9 cellular contexts compared by ENCODE assay signal in genomic region chr2:201532686-201533304, GRCh38.
DNase-seq lines count a peak whose midpoint lies in the region; ATAC-seq, FAIRE-seq and TF ChIP-seq lines count a peak whose summit lies in the region.
"Had no signal": no experiment of that assay in that cellular context is flagged by ENCODE, and none has a peak within 500 bp of the region (broad histone marks: within the 10 kb centered on the region; RNA-seq: fewer than 3 reads in every experiment).

No MANE protein-coding gene starts in this region.

- H3K36me3 ChIP-seq in HCT116 (ENCODE audit: control insufficient read depth in 1 of 2, insufficient read depth in 2 of 2, low read length in 2 of 2) (no peaks in the 10 kb centered on the region), esophagus muscularis mucosa (no peaks in the 10 kb centered on the region)

- H4K20me1 ChIP-seq in HCT116 (ENCODE audit: insufficient read depth): no peaks in the 10 kb centered on the region

- CTCF ChIA-PET in HCT116 (lab: Charles Lee): no interaction called here

- RAD21 ChIA-PET in HCT116 (lab: Charles Lee; ENCODE audit: low non-redundant PET in 1 of 2, low total read pairs in 2 of 2, uncharacterized antibody in 2 of 2, unreplicated experiment in 2 of 2): no interaction called here

- TF ChIP-seq RAD21 in HCT116 (IDR thresholded peaks at IDR 0.05; ENCODE audit: low read depth): 0 out of 2 replicates have a peak, but pooled peaks have one; percentile 13

- 77% methylated on average over 2 of the region's 2 CpGs for WGBS in esophagus muscularis mucosa

- intact Hi-C loops in HCT116 (cut with micrococcal nuclease) (no loop called here), esophagus muscularis mucosa (cut with DNase I) (no loop called here)

- peaks cover 0 to 18% of the 10 kb centered on the region in 2 experiments; a peak in 3 of 4 replicates for H3K4me1 ChIP-seq in HCT116 (ENCODE audit: control insufficient read depth in 1 of 2, insufficient read depth in 2 of 2, low read length in 2 of 2)
- H3K4me1 ChIP-seq in esophagus muscularis mucosa: no peaks in the 10 kb centered on the region

- peak overlapping the region; percentile 25 for H2AFZ ChIP-seq in HCT116 (ENCODE audit: low read depth, low read length, poor library complexity, severe bottlenecking)

- TF ChIP-seq POLR2A in GM18505 (IDR thresholded peaks at IDR 0.05; ENCODE audit: borderline replicate concordance, extremely low read depth, insufficient read depth, insufficient read length): no peak
- no peak for TF ChIP-seq POLR2A in HCT116 (IDR thresholded peaks at IDR 0.05; ENCODE audit: borderline replicate concordance, extremely low read depth, insufficient read depth, insufficient read length)
- no peak for TF ChIP-seq POLR2A in esophagus muscularis mucosa (IDR thresholded peaks at IDR 0.05; ENCODE audit: low read depth)

- H3K79me2 ChIP-seq in HCT116 (ENCODE audit: insufficient read depth, low read length): no peaks in the 10 kb centered on the region

- no peak for TF ChIP-seq CTCF in HCT116 (IDR thresholded peaks at IDR 0.05 in 2 of 3, conservative IDR thresholded peaks at IDR 0.05 in 1 of 3; ENCODE audit: borderline replicate concordance in 1 of 3, insufficient read depth in 1 of 3, low read depth in 2 of 3, low read length in 2 of 3)
- no peak for TF ChIP-seq CTCF in esophagus muscularis mucosa (IDR thresholded peaks at IDR 0.05)

- ATAC-seq in GM18505 (IDR thresholded peaks at IDR 0.05; ENCODE audit: unreplicated experiment) (peak; percentile 74), HCT116 (peak; percentile 99), GM19467 (IDR thresholded peaks at IDR 0.05; ENCODE audit: unreplicated experiment) (no peak)

- peak overlapping the region; percentile 50 for H3K4me2 ChIP-seq in HCT116 (ENCODE audit: low read length)
- H3K4me2 ChIP-seq: KMS-11 had no signal

- TF ChIP-seq EP300 in esophagus muscularis mucosa (IDR thresholded peaks at IDR 0.05): no peak

- POLR2A ChIA-PET in HCT116 (lab: Charles Lee): no interaction called here

- no peaks in the 10 kb centered on the region for H3K27me3 ChIP-seq in HCT116 (ENCODE audit: insufficient read depth, low read length)
- H3K27me3 ChIP-seq in esophagus muscularis mucosa: no peaks in the 10 kb centered on the region

- no peak overlapping the region for H3K27ac ChIP-seq in HCT116 (ENCODE audit: low read depth, low read length)
- no peak overlapping the region for H3K27ac ChIP-seq in esophagus muscularis mucosa (replicated peaks in 1 of 4)
- H3K27ac ChIP-seq: KMS-11 had no signal

- H3K9me2 ChIP-seq in HCT116 (ENCODE audit: insufficient read depth): no peaks in the 10 kb centered on the region

- no TSS peak for BruUV-seq in HCT116 (replicated peaks; lab: Mats Ljungman, UMichigan)

- H3K4me3 ChIP-seq in HCT116 (replicated peaks in 1 of 2; ENCODE audit: low read depth in 1 of 2, low read length in 2 of 2): no peak overlapping the region
- no peak overlapping the region for H3K4me3 ChIP-seq in esophagus muscularis mucosa

- no peak for FAIRE-seq in frontal cortex (lab: Jason Lieb, UNC)

- DNase-seq in HCT116 (ENCODE audit: low read depth, low spot score) (peak; percentile 90), MV-4-11 (lab: John Stamatoyannopoulos, UW) (peak; percentile 97), foreskin melanocyte (peak; percentile 67), esophagus muscularis mucosa (ENCODE audit: extremely low spot score) (no peak), frontal cortex (ENCODE audit: low spot score in 2 of 2) (no peak), NCI-H446 treated with DMSO at 0.1 percent for 48 hours (lab: John Stamatoyannopoulos, UW) (no peak)

- peaks cover 0 to 8% of the 10 kb centered on the region in 2 experiments; a peak in 2 of 4 replicates for H3K9me3 ChIP-seq in HCT116 (ENCODE audit: control insufficient read depth in 1 of 2, insufficient read depth in 1 of 2, low read depth in 1 of 2, low read length in 2 of 2)
- H3K9me3 ChIP-seq in esophagus muscularis mucosa: peaks cover 0 to 11% (median 3%) of the 10 kb centered on the region in 4 donors

- H3K9ac ChIP-seq in HCT116 (ENCODE audit: low read length): no peak overlapping the region
- H3K9ac ChIP-seq: KMS-11 had no signal

TF ChIP-seq in HCT116, 20 proteins besides CTCF, POLR2A, EP300 and RAD21:
- TF ChIP-seq EZH2phosphoT487 (IDR thresholded peaks at IDR 0.05; ENCODE audit: borderline replicate concordance) (no peak), YY1 (IDR thresholded peaks at IDR 0.05; ENCODE audit: extremely low read depth, insufficient replicate concordance, low read depth, low read length) (no peak), ATF3 (IDR thresholded peaks at IDR 0.05) (peak; percentile 54; the same call in 1 of the 2 replicates), SRF (IDR thresholded peaks at IDR 0.05; ENCODE audit: low read depth) (peak; percentile 92), REST (IDR thresholded peaks at IDR 0.05; ENCODE audit: low read depth) (no peak), ZNF274 (IDR thresholded peaks at IDR 0.05; ENCODE audit: low read depth, low read length) (no peak), POLR2AphosphoS5 (IDR thresholded peaks at IDR 0.05; ENCODE audit: low read depth, low read length) (peak; percentile 19; the same call in 1 of the 2 replicates), TCF7L2 (IDR thresholded peaks at IDR 0.05; ENCODE audit: borderline replicate concordance, extremely low read depth, insufficient read depth, insufficient read length) (peak; percentile 91), EZH2 (IDR thresholded peaks at IDR 0.05) (no peak), FOSL1 (IDR thresholded peaks at IDR 0.05; ENCODE audit: low read depth) (peak; percentile 98), EGR1 (IDR thresholded peaks at IDR 0.05; ENCODE audit: low read depth) (no peak), ELF1 (IDR thresholded peaks at IDR 0.05; ENCODE audit: borderline replicate concordance, low read depth) (no peak), SP1 (IDR thresholded peaks at IDR 0.05; ENCODE audit: low read depth) (peak; percentile 85), JUND (IDR thresholded peaks at IDR 0.05) (peak; percentile 95), ZBTB33 (IDR thresholded peaks at IDR 0.05; ENCODE audit: extremely low read depth, insufficient replicate concordance, low read length) (no peak), CBX3 (IDR thresholded peaks at IDR 0.05; ENCODE audit: low read depth) (peak; percentile 76; the same call in 1 of the 2 replicates), ZFX (IDR thresholded peaks at IDR 0.05) (no peak), CEBPB (IDR thresholded peaks at IDR 0.05; ENCODE audit: low read depth) (peak; percentile 80), MAX (IDR thresholded peaks at IDR 0.05) (no peak), SIN3A (IDR thresholded peaks at IDR 0.05; ENCODE audit: low read depth) (peak; percentile 66; the same call in 1 of the 2 replicates)

Comparison
In these comparisons a context has a peak if more than half of its experiments do, and no peak if none do; other contexts are left out.
1. DNase-seq: peak in HCT116 (single experiment), MV-4-11 (single experiment) and foreskin melanocyte (single experiment); none in esophagus muscularis mucosa (single experiment), frontal cortex (0 of 2) and NCI-H446 treated with DMSO at 0.1 percent for 48 hours (single experiment).